In the genomic region with DNA sequence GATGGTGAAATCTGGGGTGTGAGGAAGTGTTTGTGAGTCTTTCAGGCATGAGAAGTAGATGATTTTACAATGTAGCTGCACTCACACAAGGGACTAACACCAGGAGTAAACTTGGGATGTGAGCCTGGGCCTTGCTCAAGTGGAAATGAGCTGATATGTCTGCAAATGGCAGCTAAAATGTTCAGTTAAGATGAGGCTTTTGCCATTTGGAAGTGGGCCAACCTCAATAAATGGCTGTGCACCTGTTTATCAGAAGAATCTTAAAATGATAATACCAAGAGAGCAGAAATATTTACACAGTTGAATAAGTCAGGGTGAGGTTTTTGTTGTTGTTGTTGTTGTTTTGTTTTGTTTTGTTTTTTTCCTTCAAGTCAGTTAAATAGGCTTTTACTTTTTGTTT, we compare ENCODE assay signal across 20 cellular contexts. TPM values are rescaled to one million over a fixed set of nuclear protein-coding genes. Genes with fewer than 3 reads are reported as not detected.
DNase-seq lines count a peak whose midpoint lies in the region; ATAC-seq and TF ChIP-seq lines count a peak whose summit lies in the region.
"Had no signal": no experiment of that assay in that cellular context is flagged by ENCODE, and none has a peak within 500 bp of the region (broad histone marks: within the 10 kb centered on the region; RNA-seq: fewer than 3 reads in every experiment).

No MANE protein-coding gene starts in this region.

- H3K4me1 Mint-ChIP-seq in WTC11: no peaks in the 10 kb centered on the region
- H3K4me1 Mint-ChIP-seq in activated naive CD8-positive, alpha-beta T cell treated with anti-CD3 and anti-CD28 coated beads, Interleukin-2, amount 50 U/mL, for 24 hours: no peaks in the 10 kb centered on the region
- H3K4me1 Mint-ChIP-seq: GM23338 had no signal

- no peaks in the 10 kb centered on the region for H3K9me3 ChIP-seq in psoas muscle
- H3K9me3 ChIP-seq: BLaER1 treated with 17β-estradiol and CSF1 and Interleukin-3, amounts not matched to agents 10 nM and 100 nM; transverse colon had no signal

- peak overlapping the region; percentile 75 for H3K27ac ChIP-seq in psoas muscle
- H3K27ac ChIP-seq: BLaER1 treated with 17β-estradiol and CSF1 and Interleukin-3, amounts not matched to agents 10 nM and 100 nM; transverse colon had no signal

- H3K4me3 ChIP-seq in psoas muscle: no peak overlapping the region
- H3K4me3 ChIP-seq: BLaER1 treated with 17β-estradiol and CSF1 and Interleukin-3, amounts not matched to agents 10 nM and 100 nM; GM23338; transverse colon had no signal

- no peak overlapping the region for H3K4me3 Mint-ChIP-seq in WTC11
- no peak overlapping the region for H3K4me3 Mint-ChIP-seq in activated naive CD8-positive, alpha-beta T cell treated with anti-CD3 and anti-CD28 coated beads, Interleukin-2, amount 50 U/mL, for 24 hours
- H3K4me3 Mint-ChIP-seq: activated T-helper 1 cell treated with anti-CD3 and anti-CD28 coated beads, Interleukin-12 subunit alpha, Interleukin-12 subunit beta, Interleukin-2, Interleukin-4 antibody, amounts not matched to agents 30 ng/mL and 10 ng/mL and 1 ng/mL, durations not matched to agents 14 hours and 24 hours and 36 hours; GM23338; natural killer cell treated with Interleukin-12 subunit alpha and Interleukin-12 subunit beta and Interleukin-15 and Interleukin-18, amount 100 ng/mL, for 72 hours had no signal

- H3K27me3 ChIP-seq in psoas muscle (ENCODE audit: insufficient read depth in 3 of 3, low read length in 2 of 3): no peaks in the 10 kb centered on the region
- H3K27me3 ChIP-seq: BLaER1 treated with 17β-estradiol and CSF1 and Interleukin-3, amounts not matched to agents 10 nM and 100 nM; transverse colon had no signal

- no peaks in the 10 kb centered on the region; the same call in 1 of the 2 replicates for H3K27me3 Mint-ChIP-seq in WTC11 (ENCODE audit: low read depth)
- no peaks in the 10 kb centered on the region for H3K27me3 Mint-ChIP-seq in activated naive CD8-positive, alpha-beta T cell treated with anti-CD3 and anti-CD28 coated beads, Interleukin-2, amount 50 U/mL, for 24 hours

- CTCF ChIA-PET in WTC11 (lab: Charles Lee): interaction anchor here (1.4 to 1.8 kb wide), 3 partner anchors 12 to 520 kb away, joined by 3 to 6 read pairs (median 5); no protein-coding TSS in a partner anchor

- ATAC-seq in GM19324 (IDR thresholded peaks at IDR 0.05; ENCODE audit: low FRiP score, unreplicated experiment) (peak; percentile 9), psoas muscle (no peak), WTC11 (no peak)
- ATAC-seq in activated naive CD8-positive, alpha-beta T cell treated with anti-CD3 and anti-CD28 coated beads, Interleukin-2, amount 50 U/mL, for 24 hours: no peak
- ATAC-seq: GM23338; natural killer cell treated with Interleukin-12 subunit alpha and Interleukin-12 subunit beta and Interleukin-15 and Interleukin-18, amount 100 ng/mL, for 72 hours had no signal

- no peaks in the 10 kb centered on the region for H3K9me3 Mint-ChIP-seq in WTC11
- H3K9me3 Mint-ChIP-seq in activated naive CD8-positive, alpha-beta T cell treated with anti-CD3 and anti-CD28 coated beads, Interleukin-2, amount 50 U/mL, for 24 hours: no peaks in the 10 kb centered on the region
- H3K9me3 Mint-ChIP-seq: activated T-helper 1 cell treated with anti-CD3 and anti-CD28 coated beads, Interleukin-12 subunit alpha, Interleukin-12 subunit beta, Interleukin-2, Interleukin-4 antibody, amounts not matched to agents 30 ng/mL and 10 ng/mL and 1 ng/mL, durations not matched to agents 14 hours and 24 hours and 36 hours; GM23338; natural killer cell treated with Interleukin-12 subunit alpha and Interleukin-12 subunit beta and Interleukin-15 and Interleukin-18, amount 100 ng/mL, for 72 hours had no signal

- H3K36me3 Mint-ChIP-seq in WTC11: no peaks in the 10 kb centered on the region
- no peaks in the 10 kb centered on the region for H3K36me3 Mint-ChIP-seq in activated naive CD8-positive, alpha-beta T cell treated with anti-CD3 and anti-CD28 coated beads, Interleukin-2, amount 50 U/mL, for 24 hours (ENCODE audit: low read depth)
- H3K36me3 Mint-ChIP-seq: natural killer cell treated with Interleukin-12 subunit alpha and Interleukin-12 subunit beta and Interleukin-15 and Interleukin-18, amount 100 ng/mL, for 72 hours had no signal

- no peak overlapping the region for H3K27ac Mint-ChIP-seq in WTC11
- H3K27ac Mint-ChIP-seq in activated naive CD8-positive, alpha-beta T cell treated with anti-CD3 and anti-CD28 coated beads, Interleukin-2, amount 50 U/mL, for 24 hours: no peak overlapping the region
- H3K27ac Mint-ChIP-seq: activated T-helper 1 cell treated with anti-CD3 and anti-CD28 coated beads, Interleukin-12 subunit alpha, Interleukin-12 subunit beta, Interleukin-2, Interleukin-4 antibody, amounts not matched to agents 30 ng/mL and 10 ng/mL and 1 ng/mL, durations not matched to agents 14 hours and 24 hours and 36 hours; GM23338; natural killer cell treated with Interleukin-12 subunit alpha and Interleukin-12 subunit beta and Interleukin-15 and Interleukin-18, amount 100 ng/mL, for 72 hours had no signal

- peaks cover 25% of the 10 kb centered on the region for H3K4me1 ChIP-seq in psoas muscle
- H3K4me1 ChIP-seq: transverse colon had no signal

- POLR2A ChIA-PET in WTC11 (lab: Charles Lee): no interaction called here

- DNase-seq in NCI-H1417 (lab: John Stamatoyannopoulos, UW) (peak in 2 of 3 experiments; percentile 19 to 31), NCI-H1417 treated with DMSO at 0.1 percent for 48 hours (lab: John Stamatoyannopoulos, UW) (no peak), NCI-H1105 treated with DMSO at 0.1 percent for 48 hours (lab: John Stamatoyannopoulos, UW) (peak; percentile 82), psoas muscle (no peak), activated gamma-delta T cell (lab: John Stamatoyannopoulos, UW) (no peak), WTC11 (ENCODE audit: low spot score) (no peak)
- DNase-seq in activated naive CD8-positive, alpha-beta T cell treated with anti-CD3 and anti-CD28 coated beads, Interleukin-2, amount 50 U/mL, for 24 hours: no peak
- DNase-seq: activated CD8-positive, alpha-beta memory T cell treated with anti-CD3 and anti-CD28 coated beads for 24 hours; KBM-7; NCI-H1436; NCI-H446 treated with DMSO at 0.1 percent for 48 hours; OCI-M1; SIG-M5; T-helper 2 cell; transverse colon had no signal

- TF ChIP-seq CTCF in psoas muscle (IDR thresholded peaks at IDR 0.05): no peak
- no peak for TF ChIP-seq CTCF in WTC11 (IDR thresholded peaks at IDR 0.05)

- H3K36me3 ChIP-seq in psoas muscle (ENCODE audit: insufficient read depth in 1 of 2, low read depth in 1 of 2): no peaks in the 10 kb centered on the region
- H3K36me3 ChIP-seq: BLaER1 treated with 17β-estradiol and CSF1 and Interleukin-3, amounts not matched to agents 10 nM and 100 nM; transverse colon had no signal

- intact Hi-C loops in psoas muscle (cut with DNase I): no loop called here

TF ChIP-seq in WTC11, 78 proteins besides CTCF, POLR2A, EP300 and RAD21:
- TF ChIP-seq SOX15 (CRISPR knock-in tag; IDR thresholded peaks at IDR 0.05): no peak
- no peak for TF ChIP-seq CREM (CRISPR knock-in tag; IDR thresholded peaks at IDR 0.05)
- TF ChIP-seq TEAD4 (CRISPR knock-in tag; IDR thresholded peaks at IDR 0.05): no peak
- TF ChIP-seq CREB1 (CRISPR knock-in tag; IDR thresholded peaks at IDR 0.05): no peak
- no peak for TF ChIP-seq ZNF317 (CRISPR knock-in tag; IDR thresholded peaks at IDR 0.05; ENCODE audit: borderline replicate concordance, low read depth)
- no peak for TF ChIP-seq JAZF1 (CRISPR knock-in tag; IDR thresholded peaks at IDR 0.05)

RNA-seq across cellular contexts. Expression of a gene that starts 25.7 kb away (rescaled TPM):
- total RNA-seq in psoas muscle (100 to 1,000 TPM in 1 of 4 donors, 10 to 100 TPM in 3; 40.9 to 213 (median 73.2) TPM), WTC11 (2021) (0.34 to 0.57 TPM (median 0.41 TPM) in 3 replicates)
- polyA plus RNA-seq in psoas muscle: 10 to 100 TPM in 1 of 3 donors, 1 to 10 TPM in 2; 5.1 to 22.9 (median 8.2) TPM

Comparison
In these comparisons a context has a peak if more than half of its experiments do, and no peak if none do; other contexts are left out.
1. DNase-seq: peak in NCI-H1417 (2 of 3) and NCI-H1105 treated with DMSO at 0.1 percent for 48 hours (single experiment); none in NCI-H1417 treated with DMSO at 0.1 percent for 48 hours (single experiment), psoas muscle (0 of 2), activated gamma-delta T cell (single experiment), WTC11 (single experiment) and activated naive CD8-positive, alpha-beta T cell treated with anti-CD3 and anti-CD28 coated beads, Interleukin-2, amount 50 U/mL, for 24 hours (single experiment).
2. RNA of a gene that starts 25.7 kb away (total RNA-seq): 40.9 to 213 TPM in psoas muscle; 0.34 to 0.57 TPM in WTC11; every median in the first group is over 10 times any median in the second.